ENCODE assay signal across 8 cellular contexts in genomic region chr3:47782538-47783308, GRCh38. TPM values are rescaled to one million over a fixed set of nuclear protein-coding genes. Genes with fewer than 3 reads are reported as not detected.
DNase-seq lines count a peak whose midpoint lies in the region; TF ChIP-seq lines count a peak whose summit lies in the region.

No MANE protein-coding gene starts in this region.

- DNase-seq in activated CD4-positive, alpha-beta T cell treated with anti-CD3 and anti-CD28 coated beads, Interleukin-2, amount 10 ng/mL, durations not matched to agents 7 days and 5 days = no peak
- DNase-seq in activated CD4-positive, alpha-beta T cell treated with anti-CD3 and anti-CD28 coated beads, Interleukin-2, amount 50 U/mL, for 1 hour = no peak
- DNase-seq in stomach (no peak), amniotic stem cell (lab: John Stamatoyannopoulos, UW) (no peak), Ammon's horn (ENCODE audit: low spot score) (no peak)
- DNase-seq in stimulated activated naive CD4-positive, alpha-beta T cell treated with Interleukin-2 at 50 U/mL for 16 hours (lab: John Stamatoyannopoulos, UW) = no peak

- TF ChIP-seq POLR2A in stomach (IDR thresholded peaks at IDR 0.05) = no peak

- H3K36me3 ChIP-seq in iPS-15b (ENCODE audit: control insufficient read depth, insufficient read depth, low read length) (peaks cover 3% of the 10 kb centered on the region), stomach (no peaks in the 10 kb centered on the region)

- CTCF ChIA-PET in activated CD4-positive, alpha-beta T cell treated with anti-CD3 and anti-CD28 coated beads, Interleukin-2, amount 10 ng/mL, durations not matched to agents 7 days and 5 days (lab: Charles Lee) = interaction anchor here (1.3 to 1.7 kb wide), 2 partner anchors 19 to 258 kb away, joined by 3 read pairs; no protein-coding TSS in a partner anchor

- H3K27me3 ChIP-seq in iPS-15b (ENCODE audit: control insufficient read depth, insufficient read depth, low read length) (no peaks in the 10 kb centered on the region), stomach (no peaks in the 10 kb centered on the region)

- H3K9me3 ChIP-seq in iPS-15b (ENCODE audit: control insufficient read depth, insufficient read depth, low read length) (no peaks in the 10 kb centered on the region), stomach (no peaks in the 10 kb centered on the region)

- POLR2A ChIA-PET in activated CD4-positive, alpha-beta T cell treated with anti-CD3 and anti-CD28 coated beads, Interleukin-2, amount 10 ng/mL, durations not matched to agents 7 days and 5 days (lab: Charles Lee) = no interaction called here

- peak overlapping the region; percentile 86 for H3K4me3 Mint-ChIP-seq in activated CD4-positive, alpha-beta T cell treated with anti-CD3 and anti-CD28 coated beads, Interleukin-2, amount 10 ng/mL, durations not matched to agents 7 days and 5 days

- H3K36me3 Mint-ChIP-seq in activated CD4-positive, alpha-beta T cell treated with anti-CD3 and anti-CD28 coated beads, Interleukin-2, amount 10 ng/mL, durations not matched to agents 7 days and 5 days (ENCODE audit: low read depth) = peaks cover 8% of the 10 kb centered on the region

- TF ChIP-seq EP300 in stomach (IDR thresholded peaks at IDR 0.05) = no peak

- peak overlapping the region; percentile 98 for H3K27ac Mint-ChIP-seq in activated CD4-positive, alpha-beta T cell treated with anti-CD3 and anti-CD28 coated beads, Interleukin-2, amount 10 ng/mL, durations not matched to agents 7 days and 5 days

- H3K27ac ChIP-seq in stomach = peak overlapping the region; percentile 86 to 98 (median 98)

- H3K4me1 ChIP-seq in iPS-15b (ENCODE audit: control insufficient read depth, insufficient read depth, low read length) (peaks cover 6% of the 10 kb centered on the region), stomach (peaks cover 27 to 44% (median 36%) of the 10 kb centered on the region in 4 donors)

- H3K4me1 Mint-ChIP-seq in activated CD4-positive, alpha-beta T cell treated with anti-CD3 and anti-CD28 coated beads, Interleukin-2, amount 10 ng/mL, durations not matched to agents 7 days and 5 days = peaks cover 24% of the 10 kb centered on the region

- peak overlapping the region; percentile 97 for H3K9ac ChIP-seq in iPS-15b (ENCODE audit: low read depth, low read length)

- H3K4me3 ChIP-seq in WI38 (ENCODE audit: low read depth, low read length) (peak overlapping the region; percentile 90), iPS-15b (ENCODE audit: low read depth, low read length) (peak overlapping the region; percentile 94), stomach (peak overlapping the region; percentile 80 to 99 (median 96))

- intact Hi-C loops in stomach (cut with DNase I; ENCODE audit: low total_unique reads) = no loop called here

- H3K27me3 Mint-ChIP-seq in activated CD4-positive, alpha-beta T cell treated with anti-CD3 and anti-CD28 coated beads, Interleukin-2, amount 10 ng/mL, durations not matched to agents 7 days and 5 days = no peaks in the 10 kb centered on the region

- no peak for TF ChIP-seq CTCF in WI38 (IDR thresholded peaks at IDR 0.05; ENCODE audit: low read depth, low read length)
- TF ChIP-seq CTCF in stomach (IDR thresholded peaks at IDR 0.05) = no peak

- H3K9me3 Mint-ChIP-seq in activated CD4-positive, alpha-beta T cell treated with anti-CD3 and anti-CD28 coated beads, Interleukin-2, amount 10 ng/mL, durations not matched to agents 7 days and 5 days = no peaks in the 10 kb centered on the region

- 65 to 74% (median 67%) methylated on average over 19 of the region's 19 CpGs for WGBS in stomach, 5 donors

RNA-seq across cellular contexts. Expression of gene SMARCC1, which starts 1.0 kb away (rescaled TPM):
- total RNA-seq in activated CD4-positive, alpha-beta T cell treated with anti-CD3 and anti-CD28 coated beads, Interleukin-2, amount 10 ng/mL, durations not matched to agents 7 days and 5 days = 100 to 1,000 TPM in 1 of 2 experiments, 10 to 100 TPM in 1; 96.4 to 109 TPM
- total RNA-seq in stomach = 10 to 100 TPM; 19.8 to 64.3 (median 50.4) TPM
- 10 to 100 TPM in 2 of 3 donors, 1 to 10 TPM in 1; 8.6 to 18.0 (median 16.7) TPM for polyA plus RNA-seq in stomach

RNA-seq across cellular contexts. Expression of gene DHX30, which starts 20.2 kb away (rescaled TPM):
- total RNA-seq in activated CD4-positive, alpha-beta T cell treated with anti-CD3 and anti-CD28 coated beads, Interleukin-2, amount 10 ng/mL, durations not matched to agents 7 days and 5 days = 10 to 100 TPM; 73.2 to 77.8 TPM
- 10 to 100 TPM; 40.8 to 56.2 (median 50.1) TPM for total RNA-seq in stomach
- polyA plus RNA-seq in stomach = 10 to 100 TPM; 22.6 to 34.0 (median 26.2) TPM
